In the genomic region with DNA sequence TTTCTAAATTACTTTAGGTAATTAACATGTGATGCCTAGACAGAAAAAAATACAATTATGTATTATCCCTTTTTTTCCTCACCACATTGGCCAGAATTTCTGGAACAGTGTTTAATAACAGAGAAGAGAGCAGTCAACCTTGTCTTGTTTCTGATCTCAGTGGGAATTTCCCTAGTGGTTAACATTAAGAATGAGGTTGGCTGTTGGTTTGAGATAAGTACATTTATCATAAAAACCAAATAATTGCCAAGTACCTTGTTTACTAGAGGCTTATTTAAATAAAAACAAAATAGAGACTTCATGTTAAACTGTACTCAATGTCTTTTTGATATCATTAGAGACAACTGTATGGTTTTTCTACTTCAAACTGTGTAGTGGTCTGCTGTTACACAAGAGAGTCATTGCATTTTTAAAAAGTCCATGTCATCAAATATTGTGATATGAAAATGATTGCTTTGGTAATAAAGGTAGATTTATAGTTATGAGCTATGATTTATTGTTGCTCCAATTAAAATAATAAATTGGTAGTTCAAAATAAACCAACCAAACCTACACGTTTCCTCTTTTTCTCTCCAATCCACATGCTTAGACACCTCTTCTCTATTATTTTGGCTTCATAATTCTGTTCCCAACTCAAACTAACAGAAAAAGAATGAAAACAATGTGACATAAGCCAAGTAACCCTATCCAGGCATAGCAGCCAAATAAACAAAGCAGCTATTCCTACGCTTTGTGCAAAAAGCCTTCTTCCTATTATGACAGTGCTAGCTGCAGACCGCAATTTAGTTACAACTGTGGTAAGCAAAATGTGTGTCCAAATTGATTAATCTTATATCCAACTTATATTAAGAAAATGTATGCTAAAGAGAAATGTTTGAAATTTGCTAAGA, we compare ENCODE assay signal across 8 cellular contexts. TPM values are rescaled to one million over a fixed set of nuclear protein-coding genes. Genes with fewer than 3 reads are reported as not detected.
A peak's percentile ranks its signal among the peaks of the same experiment; 100 is the strongest.
DNase-seq lines count a peak whose midpoint lies in the region; ATAC-seq and TF ChIP-seq lines count a peak whose summit lies in the region.

No MANE protein-coding gene starts in this region.

- H3K27ac ChIP-seq in SJCRH30 (peak overlapping the region; percentile 27), transverse colon (peak overlapping the region; percentile 43 to 77 (median 60))

- H3K9me3 ChIP-seq in SJCRH30 (replicated peaks) = no peaks in the 10 kb centered on the region
- H3K9me3 ChIP-seq in transverse colon = no peaks in the 10 kb centered on the region

- CTCF ChIA-PET in GM10248 (lab: Yijun Ruan, JAX) = interaction anchor here (0.9 to 2.5 kb wide), 7 partner anchors 8 to 83 kb away, joined by 3 to 10 read pairs (median 4); no protein-coding TSS in a partner anchor

- TF ChIP-seq EP300 in transverse colon (IDR thresholded peaks at IDR 0.05; ENCODE audit: low read depth) = no peak

- in situ Hi-C loops in transverse colon (cut with MboI; ENCODE audit: low pct_ligation_motif_present in 1 of 4, low pct_unique_long_range_greater_than_20kb in 1 of 4, low sequenced_read_pairs in 3 of 4) = no loop called here

- 32 to 38% methylated on average over 3 of the region's 3 CpGs for WGBS in transverse colon (ENCODE audit: low coverage in 1 of 2), 2 donors

- H3K4me1 ChIP-seq in SJCRH30 (peaks cover 36% of the 10 kb centered on the region), transverse colon (peaks cover 8 to 42% (median 27%) of the 10 kb centered on the region in 4 donors)

- ATAC-seq in GM21717 (IDR thresholded peaks at IDR 0.05; ENCODE audit: unreplicated experiment) (peak; percentile 25), Right ventricle myocardium superior (ENCODE audit: poor library complexity) (peak; percentile 61)

- no peak overlapping the region for H3K4me3 ChIP-seq in SJCRH30
- H3K4me3 ChIP-seq in transverse colon = peak overlapping the region in 2 of 4 donors; percentile 1 to 36

- H3K36me3 ChIP-seq in SJCRH30 = no peaks in the 10 kb centered on the region
- H3K36me3 ChIP-seq in transverse colon = no peaks in the 10 kb centered on the region

- peak; percentile 35 for DNase-seq in CMK (ENCODE audit: low read depth)
- peak; percentile 15 to 51 for DNase-seq in SJCRH30
- no peak for DNase-seq in Right ventricle myocardium superior
- no peak for DNase-seq in transverse colon
- DNase-seq in GF-D8 (lab: John Stamatoyannopoulos, UW) = no peak
- no peak for DNase-seq in GM10248 (ENCODE audit: extremely low spot score)
- no peak for DNase-seq in nucleus accumbens (lab: John Stamatoyannopoulos, UW)

- no peaks in the 10 kb centered on the region for H3K27me3 ChIP-seq in SJCRH30
- H3K27me3 ChIP-seq in transverse colon = no peaks in the 10 kb centered on the region

- POLR2A ChIA-PET in GM10248 (lab: Yijun Ruan, JAX) = interaction anchor here (0.9 kb wide), 2 partner anchors 18 to 50 kb away, joined by 3 read pairs; no protein-coding TSS in a partner anchor

- TF ChIP-seq POLR2A in transverse colon (IDR thresholded peaks at IDR 0.05) = no peak

- TF ChIP-seq CTCF in transverse colon (IDR thresholded peaks at IDR 0.05) = no peak
- no peak for TF ChIP-seq CTCF in GM10248 (IDR thresholded peaks at IDR 0.05; ENCODE audit: control extremely low read depth, extremely low read depth, low read depth, missing control alignments)

- intact Hi-C loops in Right ventricle myocardium superior (cut with DNase I) (no loop called here), transverse colon (cut with DNase I; ENCODE audit: low total_unique reads) (no loop called here)

RNA-seq across cellular contexts. Expression of gene TANK, which starts 20.9 kb away (rescaled TPM):
- total RNA-seq in SJCRH30 (2014; rRNA removed; shearing (Covaris generic)) = 33.9 and 45.2 TPM in 2 replicates
- total RNA-seq in Right ventricle myocardium superior = 25.7 TPM
- 100 to 1,000 TPM in 1 of 4 donors, 10 to 100 TPM in 3; 35.0 to 107 (median 58.0) TPM for total RNA-seq in transverse colon

Comparison
In these comparisons a context has a peak if more than half of its experiments do, and no peak if none do; other contexts are left out.
1. DNase-seq: peak in CMK (single experiment) and SJCRH30 (2 of 2); none in Right ventricle myocardium superior (single experiment), transverse colon (single experiment), GF-D8 (single experiment), GM10248 (single experiment) and nucleus accumbens (0 of 56).